In the genomic region with DNA sequence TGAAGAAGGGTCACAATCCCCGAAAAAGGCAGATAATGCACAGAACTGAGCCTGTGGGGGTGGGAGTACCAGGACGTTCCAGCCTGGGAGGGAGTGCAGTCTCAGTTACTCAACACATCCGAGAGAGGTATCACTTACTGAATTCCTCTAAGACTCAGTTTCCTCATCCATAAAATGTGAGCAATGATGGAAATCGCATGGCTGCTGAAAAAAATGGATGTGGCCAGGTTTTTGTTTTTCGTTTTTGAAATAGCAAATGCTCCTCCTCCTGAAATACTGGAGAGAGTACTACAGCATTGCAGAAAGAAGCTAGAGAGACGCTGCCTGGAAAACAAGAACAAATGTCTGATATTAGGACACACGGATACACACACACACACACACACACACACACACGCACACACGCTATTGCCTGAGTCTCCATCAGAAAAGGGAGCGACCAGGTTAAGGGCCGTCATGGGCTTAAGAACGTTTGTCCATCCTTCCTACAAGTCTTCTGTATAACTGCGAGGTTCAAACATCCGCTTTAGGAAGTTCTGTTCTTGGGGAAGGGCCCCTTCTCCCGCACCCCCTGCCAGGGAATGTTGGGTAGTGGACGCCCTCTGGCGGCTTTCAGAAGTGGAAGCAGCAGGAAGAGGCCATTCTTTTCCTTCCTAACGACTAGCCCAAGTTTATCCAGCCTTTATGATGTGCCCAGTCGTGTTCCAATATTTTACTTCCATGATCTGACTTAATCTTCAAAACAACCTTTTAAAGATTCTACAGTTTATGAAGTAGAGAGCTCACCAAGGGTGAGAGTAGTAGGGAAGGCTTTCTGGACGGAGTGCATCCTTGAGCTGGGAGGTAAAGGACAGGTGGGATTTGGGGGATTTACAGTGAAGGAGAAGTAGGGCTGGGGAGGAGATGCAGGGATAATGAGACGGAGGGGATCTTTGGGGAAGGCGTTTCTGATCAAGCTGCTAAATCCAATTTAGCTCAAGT, we compare ENCODE assay signal across 8 cellular contexts. TPM values are rescaled to one million over a fixed set of nuclear protein-coding genes. Genes with fewer than 3 reads are reported as not detected.
DNase-seq lines count a peak whose midpoint lies in the region; ATAC-seq and TF ChIP-seq lines count a peak whose summit lies in the region.

No MANE protein-coding gene starts in this region.

- peaks cover 72% of the 10 kb centered on the region for H3K27me3 ChIP-seq in CD4-positive, alpha-beta T cell (ENCODE audit: control insufficient read depth, insufficient read depth, low read length)
- H3K27me3 ChIP-seq in neuronal stem cell (ENCODE audit: control insufficient read depth in 3 of 3, insufficient read depth in 3 of 3, low read depth in 1 of 3, low read length in 3 of 3) = peaks cover 0 to 42% (median 0%) of the 10 kb centered on the region in 3 experiments

- ATAC-seq in CD4-positive, alpha-beta T cell (ENCODE audit: poor library complexity) = peak; percentile 26
- ATAC-seq in activated T-helper 17 cell treated with anti-CD3 and anti-CD28 coated beads, Interleukin-2, amount 50 U/mL, for 72 hours (replicated peaks) = no peak
- ATAC-seq in HG03045 (IDR thresholded peaks at IDR 0.05; ENCODE audit: unreplicated experiment) = no peak

- peaks cover 23 to 30% of the 10 kb centered on the region in 2 donors for H3K4me1 ChIP-seq in neuronal stem cell (ENCODE audit: control insufficient read depth in 2 of 2, insufficient read depth in 1 of 2, low read depth in 1 of 2, low read length in 2 of 2)

- H3K4me2 ChIP-seq in neuronal stem cell (ENCODE audit: insufficient read depth, low read length, poor library complexity, severe bottlenecking) = no peak overlapping the region

- H3K27ac ChIP-seq in CD4-positive, alpha-beta T cell (ENCODE audit: low read depth, low read length) = no peak overlapping the region
- H3K27ac ChIP-seq in neuronal stem cell (replicated peaks; ENCODE audit: low read length) = peak overlapping the region; percentile 58

- no peak overlapping the region for H4K8ac ChIP-seq in neuronal stem cell (ENCODE audit: low read depth, low read length)

- no peak overlapping the region for H3K4me3 Mint-ChIP-seq in CD4-positive, alpha-beta T cell
- peak overlapping the region; percentile 29 for H3K4me3 Mint-ChIP-seq in activated T-helper 17 cell treated with anti-CD3 and anti-CD28 coated beads, Interleukin-2, amount 50 U/mL, for 72 hours

- no peak overlapping the region for H2BK15ac ChIP-seq in neuronal stem cell (ENCODE audit: low read length)

- H3K18ac ChIP-seq in neuronal stem cell (ENCODE audit: low read length) = peak overlapping the region; percentile 61

- no peak overlapping the region for H4K91ac ChIP-seq in neuronal stem cell (ENCODE audit: low read depth, low read length, poor library complexity)

- H2BK12ac ChIP-seq in neuronal stem cell (ENCODE audit: low read length) = no peak overlapping the region

- H3K36me3 ChIP-seq in neuronal stem cell (replicated peaks in 1 of 2; ENCODE audit: control insufficient read depth in 2 of 2, insufficient read depth in 2 of 2, low read length in 2 of 2) = peaks cover 14 to 26% of the 10 kb centered on the region in 2 donors

- CTCF ChIA-PET in CD4-positive, alpha-beta T cell (lab: Charles Lee) = interaction anchor here (1.4 to 1.5 kb wide), 2 partner anchors 18 to 48 kb away, joined by 4 to 6 read pairs; no protein-coding TSS in a partner anchor

- peak; percentile 56 for TF ChIP-seq CTCF in CD4-positive, alpha-beta T cell (IDR thresholded peaks at IDR 0.05)

- peak overlapping the region; percentile 100 for H2BK5ac ChIP-seq in neuronal stem cell (ENCODE audit: low read length)

- no peaks in the 10 kb centered on the region for H3K9me3 ChIP-seq in CD4-positive, alpha-beta T cell (ENCODE audit: control insufficient read depth, low read length)
- H3K9me3 ChIP-seq in neuronal stem cell (replicated peaks in 1 of 2; ENCODE audit: control insufficient read depth in 2 of 2, insufficient read depth in 1 of 2, low read depth in 1 of 2, low read length in 2 of 2) = no peaks in the 10 kb centered on the region

- H3K4me3 ChIP-seq in neuronal stem cell (ENCODE audit: low read length in 2 of 2) = peak overlapping the region; percentile 66 to 83

- POLR2A ChIA-PET in CD4-positive, alpha-beta T cell (lab: Charles Lee) = interaction anchor here (1.0 kb wide), 1 partner anchor 31 kb away, joined by 3 read pairs; no protein-coding TSS in a partner anchor

- H3K36me3 Mint-ChIP-seq in CD4-positive, alpha-beta T cell (ENCODE audit: low read depth) = no peaks in the 10 kb centered on the region
- H3K36me3 Mint-ChIP-seq in activated T-helper 17 cell treated with anti-CD3 and anti-CD28 coated beads, Interleukin-2, amount 50 U/mL, for 72 hours (ENCODE audit: low read depth) = no peaks in the 10 kb centered on the region

- H3K23ac ChIP-seq in neuronal stem cell (ENCODE audit: low read depth, low read length, poor library complexity) = no peak overlapping the region

- WGBS in neuronal stem cell (ENCODE audit: extremely low coverage in 2 of 2, insufficient read length in 2 of 2, insufficient replicate concordance in 1 of 2), 2 donors = no CpG with 5 or more reads among the region's 22 CpGs

- intact Hi-C loops in CD4-positive, alpha-beta T cell (cut with DNase I, micrococcal nuclease) = loop anchor here (1.0 to 5.0 kb wide), 2 partner anchors 51 kb away; no protein-coding TSS in a partner anchor

- peaks cover 82% of the 10 kb centered on the region for H3K27me3 Mint-ChIP-seq in CD4-positive, alpha-beta T cell
- peaks cover 57% of the 10 kb centered on the region for H3K27me3 Mint-ChIP-seq in activated T-helper 17 cell treated with anti-CD3 and anti-CD28 coated beads, Interleukin-2, amount 50 U/mL, for 72 hours

- DNase-seq in CD4-positive, alpha-beta T cell = no peak
- DNase-seq in H4 (ENCODE audit: low spot score) = peak; percentile 62
- DNase-seq in NCI-H226 = peak; percentile 48
- peak; percentile 88 for DNase-seq in globus pallidus (ENCODE audit: low spot score)
- DNase-seq in neuronal stem cell (ENCODE audit: low spot score) = peak; percentile 86
- no peak for DNase-seq in HuH-7.5 (ENCODE audit: low spot score)

- no peak overlapping the region for H3K27ac Mint-ChIP-seq in CD4-positive, alpha-beta T cell
- H3K27ac Mint-ChIP-seq in activated T-helper 17 cell treated with anti-CD3 and anti-CD28 coated beads, Interleukin-2, amount 50 U/mL, for 72 hours = no peak overlapping the region

- peaks cover 12% of the 10 kb centered on the region for H3K79me1 ChIP-seq in neuronal stem cell (ENCODE audit: low read depth, low read length)

- no peak overlapping the region for H3K4ac ChIP-seq in neuronal stem cell (ENCODE audit: low read length)

- H2BK120ac ChIP-seq in neuronal stem cell (ENCODE audit: low read depth, low read length) = no peak overlapping the region

- no peak overlapping the region for H3K9ac ChIP-seq in neuronal stem cell (ENCODE audit: low read depth, low read length, poor library complexity)

- H3K14ac ChIP-seq in neuronal stem cell (ENCODE audit: low read length) = no peak overlapping the region

- peaks cover 13% of the 10 kb centered on the region for H3K4me1 Mint-ChIP-seq in CD4-positive, alpha-beta T cell (ENCODE audit: low read depth)
- H3K4me1 Mint-ChIP-seq in activated T-helper 17 cell treated with anti-CD3 and anti-CD28 coated beads, Interleukin-2, amount 50 U/mL, for 72 hours = peaks cover 7% of the 10 kb centered on the region

- H2AFZ ChIP-seq in neuronal stem cell (ENCODE audit: low read length) = peak overlapping the region; percentile 65

- H2AK5ac ChIP-seq in neuronal stem cell (ENCODE audit: low read depth, low read length) = no peak overlapping the region

- no peaks in the 10 kb centered on the region for H3K9me3 Mint-ChIP-seq in CD4-positive, alpha-beta T cell
- no peaks in the 10 kb centered on the region for H3K9me3 Mint-ChIP-seq in activated T-helper 17 cell treated with anti-CD3 and anti-CD28 coated beads, Interleukin-2, amount 50 U/mL, for 72 hours

RNA-seq across cellular contexts. Expression of a gene that starts 0.7 kb away (rescaled TPM):
- total RNA-seq in CD4-positive, alpha-beta T cell = not detected
- 0.41 and 0.48 TPM in 2 replicates for total RNA-seq in H4 (2014; rRNA removed; shearing (Covaris generic))
- under 1 TPM in 1 of 2 donors, not detected in 1; 0.05 TPM for total RNA-seq in activated T-helper 17 cell treated with anti-CD3 and anti-CD28 coated beads, Interleukin-2, amount 50 U/mL, for 72 hours
- 150 TPM for polyA plus RNA-seq in neuronal stem cell (2013, experiment 1 of 2)
- polyA plus RNA-seq in neuronal stem cell (2013, experiment 2 of 2) = 143 TPM

RNA-seq across cellular contexts. Expression of a gene that starts 27.5 kb away (rescaled TPM):
- 1 to 10 TPM; 3.2 to 4.2 TPM for total RNA-seq in CD4-positive, alpha-beta T cell
- 0.95 and 3.8 TPM in 2 replicates for total RNA-seq in H4 (2014; rRNA removed; shearing (Covaris generic))
- 1 to 10 TPM; 2.2 to 4.4 TPM for total RNA-seq in activated T-helper 17 cell treated with anti-CD3 and anti-CD28 coated beads, Interleukin-2, amount 50 U/mL, for 72 hours
- polyA plus RNA-seq in neuronal stem cell (2013, experiment 1 of 2) = 479 TPM
- polyA plus RNA-seq in neuronal stem cell (2013, experiment 2 of 2) = 474 TPM

RNA-seq across cellular contexts. Expression of a gene that starts 36.0 kb away (rescaled TPM):
- total RNA-seq in CD4-positive, alpha-beta T cell = not detected
- total RNA-seq in H4 (2014; rRNA removed; shearing (Covaris generic)) = 0.06 TPM in 1 of 2 replicates, not detected in the other
- not detected for total RNA-seq in activated T-helper 17 cell treated with anti-CD3 and anti-CD28 coated beads, Interleukin-2, amount 50 U/mL, for 72 hours
- polyA plus RNA-seq in neuronal stem cell (2013, experiment 1 of 2) = 0.89 TPM
- 0.54 TPM for polyA plus RNA-seq in neuronal stem cell (2013, experiment 2 of 2)

RNA-seq across cellular contexts. Expression of a gene that starts 50.4 kb away (rescaled TPM):
- total RNA-seq in CD4-positive, alpha-beta T cell = 10 to 100 TPM; 10.6 to 12.0 TPM
- 11.6 and 20.0 TPM in 2 replicates for total RNA-seq in H4 (2014; rRNA removed; shearing (Covaris generic))
- 10 to 100 TPM; 29.0 to 51.6 TPM for total RNA-seq in activated T-helper 17 cell treated with anti-CD3 and anti-CD28 coated beads, Interleukin-2, amount 50 U/mL, for 72 hours
- polyA plus RNA-seq in neuronal stem cell (2013, experiment 1 of 2) = 48.9 TPM
- 45.3 TPM for polyA plus RNA-seq in neuronal stem cell (2013, experiment 2 of 2)

RNA-seq across cellular contexts. Expression of a gene that starts 50.7 kb away (rescaled TPM):
- 10 to 100 TPM; 44.2 to 50.9 TPM for total RNA-seq in CD4-positive, alpha-beta T cell
- total RNA-seq in H4 (2014; rRNA removed; shearing (Covaris generic)) = 22.2 and 27.0 TPM in 2 replicates
- 10 to 100 TPM; 38.8 to 74.9 TPM for total RNA-seq in activated T-helper 17 cell treated with anti-CD3 and anti-CD28 coated beads, Interleukin-2, amount 50 U/mL, for 72 hours
- polyA plus RNA-seq in neuronal stem cell (2013, experiment 1 of 2) = 32.9 TPM
- polyA plus RNA-seq in neuronal stem cell (2013, experiment 2 of 2) = 33.3 TPM

Comparison
In these comparisons a context has a peak if more than half of its experiments do, and no peak if none do; other contexts are left out.
1. DNase-seq: peak in H4 (single experiment), NCI-H226 (single experiment), globus pallidus (single experiment) and neuronal stem cell (single experiment); none in CD4-positive, alpha-beta T cell (0 of 10) and HuH-7.5 (single experiment).